In the genomic region with DNA sequence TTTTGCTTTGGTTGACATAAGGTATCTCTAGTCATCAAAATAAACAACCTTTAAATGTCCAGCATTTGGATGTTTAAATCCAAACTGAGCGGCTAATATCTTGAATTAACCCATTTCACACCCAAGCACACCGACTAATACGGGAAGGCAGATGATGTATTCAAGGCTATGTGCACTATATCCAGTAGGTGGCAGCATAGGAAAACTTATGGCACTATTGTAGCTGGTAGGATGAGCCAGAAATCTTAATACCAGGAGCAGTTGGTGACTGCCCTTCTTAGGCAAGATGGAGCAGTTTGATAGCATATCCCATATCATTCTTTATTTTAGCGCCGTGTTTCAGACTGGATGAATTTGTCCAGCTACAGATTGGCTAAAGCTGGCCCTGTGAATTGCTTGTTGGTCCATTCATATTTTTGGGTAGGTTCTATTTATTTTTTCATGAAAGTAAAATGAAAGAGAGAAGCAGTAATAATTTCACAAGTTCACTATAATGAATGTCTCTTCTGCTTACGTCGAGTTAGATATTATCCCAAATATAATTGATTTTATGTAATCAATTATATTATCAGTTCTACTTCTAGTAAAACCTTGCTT, we compare ENCODE assay signal across 8 cellular contexts.
A peak's percentile ranks its signal among the peaks of the same experiment; 100 is the strongest.
DNase-seq lines count a peak whose midpoint lies in the region; ATAC-seq lines count a peak whose summit lies in the region.

No MANE protein-coding gene starts in this region.

- H3K36me3 ChIP-seq in SK-N-MC (ENCODE audit: insufficient read depth, low read length): peaks cover 19% of the 10 kb centered on the region

- no peak overlapping the region for H3K9ac ChIP-seq in SK-N-MC (ENCODE audit: insufficient read length)

- DNase-seq in D341Med (ENCODE audit: low spot score): peak; percentile 77
- peak; percentile 71 for DNase-seq in NCI-H146 (lab: John Stamatoyannopoulos, UW)
- peak; percentile 84 for DNase-seq in SK-N-MC (ENCODE audit: low read depth, low spot score)
- DNase-seq in epidermal melanocyte (ENCODE audit: insufficient read length, low spot score): peak; percentile 93
- peak; percentile 81 for DNase-seq in middle frontal gyrus (ENCODE audit: extremely low spot score, low spot score)
- DNase-seq in activated gamma-delta T cell (lab: John Stamatoyannopoulos, UW): no peak

- H3K4me3 ChIP-seq in SK-N-MC: no peak overlapping the region

- H3K9me3 ChIP-seq in SK-N-MC (ENCODE audit: low read depth, low read length): no peaks in the 10 kb centered on the region

- H3K27ac ChIP-seq in SK-N-MC: no peak overlapping the region

- ATAC-seq in GM18907 (IDR thresholded peaks at IDR 0.05; ENCODE audit: unreplicated experiment) (peak; percentile 96), HG03045 (IDR thresholded peaks at IDR 0.05; ENCODE audit: unreplicated experiment) (peak; percentile 90)
